10 cellular contexts compared by ENCODE assay signal in genomic region chr11:35541621-35542375, GRCh38. TPM values are rescaled to one million over a fixed set of nuclear protein-coding genes. Genes with fewer than 3 reads are reported as not detected.
DNase-seq lines count a peak whose midpoint lies in the region; ATAC-seq and TF ChIP-seq lines count a peak whose summit lies in the region.
"Had no signal": no experiment of that assay in that cellular context is flagged by ENCODE, and none has a peak within 500 bp of the region (broad histone marks: within the 10 kb centered on the region; RNA-seq: fewer than 3 reads in every experiment).

No MANE protein-coding gene starts in this region.

- H2BK5ac ChIP-seq in neuronal stem cell (ENCODE audit: low read length): no peak overlapping the region

- no peak for TF ChIP-seq RAD21 in SK-N-SH (IDR thresholded peaks at IDR 0.05; ENCODE audit: low read length)

- no peak overlapping the region for H2AK5ac ChIP-seq in neuronal stem cell (ENCODE audit: low read depth, low read length)

- peaks cover 7 to 31% of the 10 kb centered on the region in 2 experiments for H3K4me1 ChIP-seq in SK-N-SH (ENCODE audit: control insufficient read depth in 1 of 2, insufficient read depth in 2 of 2, low read depth in 1 of 2, low read length in 1 of 2)
- H3K4me1 ChIP-seq in neuronal stem cell (ENCODE audit: control insufficient read depth in 2 of 2, insufficient read depth in 1 of 2, low read depth in 1 of 2, low read length in 2 of 2): peaks cover 9 to 10% of the 10 kb centered on the region in 2 donors

- no peak for ATAC-seq in HG03442 (IDR thresholded peaks at IDR 0.05; ENCODE audit: unreplicated experiment)

- H2BK12ac ChIP-seq in neuronal stem cell (ENCODE audit: low read length): no peak overlapping the region

- H3K36me3 ChIP-seq in SK-N-SH (replicated peaks in 1 of 2; ENCODE audit: control insufficient read depth in 1 of 2, insufficient read depth in 2 of 2, low read length in 1 of 2) (no peaks in the 10 kb centered on the region), neuronal stem cell (replicated peaks in 1 of 2; ENCODE audit: control insufficient read depth in 2 of 2, insufficient read depth in 2 of 2, low read length in 2 of 2) (no peaks in the 10 kb centered on the region)

- H3K9me3 ChIP-seq in SK-N-SH (no peaks in the 10 kb centered on the region), neuronal stem cell (replicated peaks in 1 of 2; ENCODE audit: control insufficient read depth in 2 of 2, insufficient read depth in 1 of 2, low read depth in 1 of 2, low read length in 2 of 2) (no peaks in the 10 kb centered on the region)

- H4K91ac ChIP-seq in neuronal stem cell (ENCODE audit: low read depth, low read length, poor library complexity): no peak overlapping the region

- H2AFZ ChIP-seq in SK-N-SH (ENCODE audit: low read depth): peak overlapping the region; percentile 39; the same call in 1 of the 2 replicates
- no peak overlapping the region for H2AFZ ChIP-seq in neuronal stem cell (ENCODE audit: low read length)

- no peaks in the 10 kb centered on the region for H3K27me3 ChIP-seq in SK-N-SH (ENCODE audit: insufficient read depth)
- H3K27me3 ChIP-seq in neuronal stem cell (ENCODE audit: control insufficient read depth in 3 of 3, insufficient read depth in 3 of 3, low read depth in 1 of 3, low read length in 3 of 3): peaks cover 0 to 8% (median 0%) of the 10 kb centered on the region in 3 experiments

- CTCF ChIA-PET in SK-N-SH (lab: Yijun Ruan, JAX): no interaction called here
- CTCF ChIA-PET in RWPE1 (lab: Yijun Ruan, JAX): interaction anchor here (0.6 kb wide), 1 partner anchor 54 kb away, joined by 3 read pairs; no protein-coding TSS in a partner anchor

- TF ChIP-seq EP300 in SK-N-SH (IDR thresholded peaks at IDR 0.05; ENCODE audit: borderline replicate concordance in 1 of 2, low read depth in 1 of 2, low read length in 1 of 2): peak in 1 of 2 experiments; percentile 66; a peak in 2 of 4 replicates

- 26% methylated on average over 4 of the region's 4 CpGs for WGBS in SK-N-SH (ENCODE audit: low lambda C conversion rate)
- WGBS in neuronal stem cell (ENCODE audit: extremely low coverage in 2 of 2, insufficient read length in 2 of 2, insufficient replicate concordance in 1 of 2), 2 donors: no CpG with 5 or more reads among the region's 4 CpGs

- POLR2A ChIA-PET in SK-N-SH (lab: Yijun Ruan, JAX): no interaction called here
- POLR2A ChIA-PET in RWPE1 (lab: Yijun Ruan, JAX; ENCODE audit: low non-redundant PET): no interaction called here

- H3K79me2 ChIP-seq in SK-N-SH (ENCODE audit: insufficient read depth): no peaks in the 10 kb centered on the region

- peak overlapping the region; percentile 60 to 87 for H3K27ac ChIP-seq in SK-N-SH (ENCODE audit: low read depth in 2 of 2, low read length in 1 of 2)
- peak overlapping the region; percentile 41 for H3K27ac ChIP-seq in neuronal stem cell (replicated peaks; ENCODE audit: low read length)
- no peak overlapping the region for H3K27ac ChIP-seq in RWPE1

- H2BK15ac ChIP-seq in neuronal stem cell (ENCODE audit: low read length): no peak overlapping the region

- no peak overlapping the region for H4K8ac ChIP-seq in neuronal stem cell (ENCODE audit: low read depth, low read length)

- no peak overlapping the region for H3K4me3 ChIP-seq in SK-N-SH (ENCODE audit: low read depth in 2 of 2, low read length in 1 of 2)
- H3K4me3 ChIP-seq in neuronal stem cell (ENCODE audit: low read length in 2 of 2): no peak overlapping the region

- H3K79me1 ChIP-seq in neuronal stem cell (ENCODE audit: low read depth, low read length): no peaks in the 10 kb centered on the region

- no peaks in the 10 kb centered on the region for H4K20me1 ChIP-seq in SK-N-SH (ENCODE audit: insufficient read depth)

- peak; percentile 36 for DNase-seq in A172 (ENCODE audit: low spot score)
- no peak for DNase-seq in SK-N-SH
- peak; percentile 94 for DNase-seq in fibroblast of peridontal ligament (ENCODE audit: extremely low read depth)
- no peak for DNase-seq in neuronal stem cell (ENCODE audit: low spot score)
- DNase-seq in DMS114 treated with DMSO at 0.1 percent for 48 hours (lab: John Stamatoyannopoulos, UW; ENCODE audit: unreplicated experiment): no peak
- DNase-seq in RWPE1 (ENCODE audit: low spot score): no peak
- no peak for DNase-seq in NCI-H2171 treated with DMSO at 0.1 percent for 48 hours (lab: John Stamatoyannopoulos, UW)

- TF ChIP-seq CTCF in SK-N-SH (IDR thresholded peaks at IDR 0.05) (no peak), RWPE1 (conservative IDR thresholded peaks at IDR 0.05; ENCODE audit: low read depth) (no peak)

- no peak overlapping the region for H2BK120ac ChIP-seq in neuronal stem cell (ENCODE audit: low read depth, low read length)

- H3K14ac ChIP-seq in neuronal stem cell (ENCODE audit: low read length): no peak overlapping the region

- H3K9me2 ChIP-seq in SK-N-SH: no peaks in the 10 kb centered on the region

- H3K9ac ChIP-seq in SK-N-SH: peak overlapping the region; percentile 2; the same call in 1 of the 2 replicates
- no peak overlapping the region for H3K9ac ChIP-seq in neuronal stem cell (ENCODE audit: low read depth, low read length, poor library complexity)

- no peak overlapping the region for H3K4ac ChIP-seq in neuronal stem cell (ENCODE audit: low read length)

- H3K4me2 ChIP-seq in SK-N-SH (peak overlapping the region; percentile 41; the same call in 1 of the 2 replicates), neuronal stem cell (ENCODE audit: insufficient read depth, low read length, poor library complexity, severe bottlenecking) (no peak overlapping the region)

- no peak overlapping the region for H3K18ac ChIP-seq in neuronal stem cell (ENCODE audit: low read length)

- H3F3A ChIP-seq in SK-N-SH (replicated peaks; ENCODE audit: insufficient read depth): peaks cover 19% of the 10 kb centered on the region

- H3K23ac ChIP-seq in neuronal stem cell (ENCODE audit: low read depth, low read length, poor library complexity): no peak overlapping the region

TF ChIP-seq in SK-N-SH, 30 proteins besides CTCF, POLR2A, EP300 and RAD21:
- TF ChIP-seq NFIC (IDR thresholded peaks at IDR 0.05; ENCODE audit: borderline replicate concordance) (peak; percentile 73), PBX3 (IDR thresholded peaks at IDR 0.05) (peak; percentile 61), MAX (IDR thresholded peaks at IDR 0.05; ENCODE audit: low read depth) (peak; percentile 82), FOXM1 (IDR thresholded peaks at IDR 0.05; ENCODE audit: low read depth) (no peak), RXRA (IDR thresholded peaks at IDR 0.05; ENCODE audit: borderline replicate concordance, low read depth) (peak; percentile 91), USF1 (IDR thresholded peaks at IDR 0.05; ENCODE audit: borderline replicate concordance, low read depth) (peak; percentile 78), ELF1 (IDR thresholded peaks at IDR 0.05) (no peak), JUND (IDR thresholded peaks at IDR 0.05) (peak; percentile 60; the same call in 1 of the 2 replicates), NRF1 (IDR thresholded peaks at IDR 0.05; ENCODE audit: low read depth, low read length) (no peak), TCF12 (IDR thresholded peaks at IDR 0.05) (peak; percentile 50), TEAD4 (IDR thresholded peaks at IDR 0.05; ENCODE audit: borderline replicate concordance, insufficient read depth) (peak; percentile 19; the same call in 1 of the 2 replicates)
TF ChIP-seq in SK-N-SH: peak in this region for 8.

RNA-seq across cellular contexts. Expression of gene PAMR1, which starts 16.4 kb away (rescaled TPM):
- total RNA-seq in A172 (2014; rRNA removed; shearing (Covaris generic)): 0.43 and 0.53 TPM in 2 replicates
- 0.31 and 0.42 TPM in 2 replicates for polyA plus RNA-seq in SK-N-SH (2012; rRNA removed)
- polyA plus RNA-seq in SK-N-SH (2012; cell fraction: cytosol; rRNA removed): 0.21 and 0.30 TPM in 2 replicates
- polyA plus RNA-seq in SK-N-SH (2012; cell fraction: nucleus; rRNA removed): 1.2 and 1.6 TPM in 2 replicates
- polyA plus RNA-seq in neuronal stem cell (2013, experiment 1 of 2): 51.9 TPM
- 50.1 TPM for polyA plus RNA-seq in neuronal stem cell (2013, experiment 2 of 2)
- total RNA-seq: lung microvascular endothelial cell had no signal
- polyA plus RNA-seq: IgD-negative memory B cell had no signal

Comparison
In these comparisons a context has a peak if more than half of its experiments do, and no peak if none do; other contexts are left out.
1. DNase-seq: peak in A172 (single experiment) and fibroblast of peridontal ligament (single experiment); none in SK-N-SH (single experiment), neuronal stem cell (single experiment), DMS114 treated with DMSO at 0.1 percent for 48 hours (single experiment), RWPE1 (single experiment) and NCI-H2171 treated with DMSO at 0.1 percent for 48 hours (single experiment).